In genomic region chr4:121583396-121583795, GRCh38 we compare ENCODE assay signal across 27 cellular contexts.
"Had no signal": no experiment of that assay in that cellular context is flagged by ENCODE, and none has a peak within 500 bp of the region (broad histone marks: within the 10 kb centered on the region; RNA-seq: fewer than 3 reads in every experiment).

No MANE protein-coding gene starts in this region.

- H3K4me1 ChIP-seq: pancreas, psoas muscle, right lobe of liver, sigmoid colon, stomach, tibial nerve, upper lobe of left lung, uterus had no signal

- H3K4me3 Mint-ChIP-seq: naive thymus-derived CD8-positive, alpha-beta T cell; natural killer cell treated with Interleukin-12 subunit alpha and Interleukin-12 subunit beta and Interleukin-15 and Interleukin-18, amount 100 ng/mL, for 72 hours; nephron progenitor cell; neural crest cell; stimulated activated effector memory CD8-positive, alpha-beta T cell treated with anti-CD3 and anti-CD28 coated beads, Interleukin-12 subunit alpha, Interleukin-12 subunit beta, amount 100 ng/mL, for 72 hours; stimulated activated naive B cell treated with anti-CD40 and anti-IgM and Interleukin-4, amounts not matched to agents 10 μg/mL and 1 μg/mL and 100 μg/mL, for 72 hours; stimulated activated naive CD8-positive, alpha-beta T cell treated with anti-CD3 and anti-CD28 coated beads, Interleukin-15, Interleukin-2, amounts not matched to agents 100 ng/mL and 50 ng/mL, for 24 hours had no signal

- H3K4me3 ChIP-seq: pancreas, psoas muscle, right lobe of liver, sigmoid colon, stomach, thoracic aorta, thyroid gland, tibial nerve, upper lobe of left lung, uterus had no signal

- H3K27ac Mint-ChIP-seq: naive thymus-derived CD8-positive, alpha-beta T cell; natural killer cell treated with Interleukin-12 subunit alpha and Interleukin-12 subunit beta and Interleukin-15 and Interleukin-18, amount 100 ng/mL, for 72 hours; stimulated activated effector memory CD8-positive, alpha-beta T cell treated with anti-CD3 and anti-CD28 coated beads, Interleukin-12 subunit alpha, Interleukin-12 subunit beta, amount 100 ng/mL, for 72 hours; stimulated activated naive B cell treated with anti-CD40 and anti-IgM and Interleukin-4, amounts not matched to agents 10 μg/mL and 1 μg/mL and 100 μg/mL, for 72 hours; stimulated activated naive CD8-positive, alpha-beta T cell treated with anti-CD3 and anti-CD28 coated beads, Interleukin-15, Interleukin-2, amounts not matched to agents 100 ng/mL and 50 ng/mL, for 24 hours had no signal

- ATAC-seq: naive thymus-derived CD8-positive, alpha-beta T cell; natural killer cell treated with Interleukin-12 subunit alpha and Interleukin-12 subunit beta and Interleukin-15 and Interleukin-18, amount 100 ng/mL, for 72 hours; pancreas; psoas muscle; right cardiac atrium; right lobe of liver; stimulated activated effector memory CD8-positive, alpha-beta T cell treated with anti-CD3 and anti-CD28 coated beads, Interleukin-12 subunit alpha, Interleukin-12 subunit beta, amount 100 ng/mL, for 72 hours; stimulated activated naive B cell treated with anti-CD40 and anti-IgM and Interleukin-4, amounts not matched to agents 10 μg/mL and 1 μg/mL and 100 μg/mL, for 72 hours had no signal

- H3K36me3 ChIP-seq: neutrophil, pancreas, right lobe of liver, sigmoid colon, stomach, thoracic aorta, thyroid gland, tibial nerve, upper lobe of left lung, uterus had no signal

- H3K27ac ChIP-seq: neutrophil, pancreas, psoas muscle, right lobe of liver, sigmoid colon, stomach, thoracic aorta, thyroid gland, tibial nerve, upper lobe of left lung, uterus had no signal

- H3K36me3 Mint-ChIP-seq: naive thymus-derived CD8-positive, alpha-beta T cell; natural killer cell treated with Interleukin-12 subunit alpha and Interleukin-12 subunit beta and Interleukin-15 and Interleukin-18, amount 100 ng/mL, for 72 hours; stimulated activated effector memory CD8-positive, alpha-beta T cell treated with anti-CD3 and anti-CD28 coated beads, Interleukin-12 subunit alpha, Interleukin-12 subunit beta, amount 100 ng/mL, for 72 hours; stimulated activated naive B cell treated with anti-CD40 and anti-IgM and Interleukin-4, amounts not matched to agents 10 μg/mL and 1 μg/mL and 100 μg/mL, for 72 hours had no signal

- H3K4me1 Mint-ChIP-seq: naive thymus-derived CD8-positive, alpha-beta T cell; neural crest cell; stimulated activated naive B cell treated with anti-CD40 and anti-IgM and Interleukin-4, amounts not matched to agents 10 μg/mL and 1 μg/mL and 100 μg/mL, for 72 hours had no signal

- H3K27me3 ChIP-seq: neutrophil, pancreas, right lobe of liver, sigmoid colon, stomach, thyroid gland, tibial nerve, upper lobe of left lung, uterus had no signal

- H3K9me3 Mint-ChIP-seq: natural killer cell treated with Interleukin-12 subunit alpha and Interleukin-12 subunit beta and Interleukin-15 and Interleukin-18, amount 100 ng/mL, for 72 hours; nephron progenitor cell; neural crest cell; stimulated activated effector memory CD8-positive, alpha-beta T cell treated with anti-CD3 and anti-CD28 coated beads, Interleukin-12 subunit alpha, Interleukin-12 subunit beta, amount 100 ng/mL, for 72 hours; stimulated activated naive B cell treated with anti-CD40 and anti-IgM and Interleukin-4, amounts not matched to agents 10 μg/mL and 1 μg/mL and 100 μg/mL, for 72 hours; stimulated activated naive CD8-positive, alpha-beta T cell treated with anti-CD3 and anti-CD28 coated beads, Interleukin-15, Interleukin-2, amounts not matched to agents 100 ng/mL and 50 ng/mL, for 24 hours had no signal

- DNase-seq: naive thymus-derived CD8-positive, alpha-beta T cell; nephron progenitor cell; nucleus accumbens; pancreas; psoas muscle; right cardiac atrium; right lobe of liver; sigmoid colon; small intestine; stimulated activated CD4-positive, alpha-beta T cell treated with anti-CD3 and anti-CD28 coated beads, Interleukin-15, amount 100 ng/mL, for 24 hours; stimulated activated CD4-positive, alpha-beta T cell treated with anti-CD3 and anti-CD28 coated beads, Interleukin-2, amount 100 ng/mL, for 24 hours; stimulated activated CD4-positive, alpha-beta T cell treated with anti-CD3 and anti-CD28 coated beads, Interleukin-2, amount 100 ng/mL, for 48 hours; stimulated activated CD4-positive, alpha-beta T cell treated with anti-CD3 and anti-CD28 coated beads, Interleukin-4, amount 100 ng/mL, for 24 hours; stimulated activated naive B cell treated with anti-CD40 and anti-IgM and Interleukin-4, amounts not matched to agents 10 μg/mL and 1 μg/mL and 100 μg/mL, for 72 hours; stimulated activated naive CD4-positive, alpha-beta T cell treated with Interleukin-2 at 50 U/mL for 16 hours; stomach; thyroid gland; trophoblast cell; upper lobe of left lung; uterus had no signal

- H3K9me3 ChIP-seq: neutrophil, pancreas, psoas muscle, right lobe of liver, sigmoid colon, stomach, thoracic aorta, thyroid gland, tibial nerve, upper lobe of left lung, uterus had no signal
